In genomic region chr11:68256331-68256741, GRCh38 we compare ENCODE assay signal across 1 cellular context.
TF ChIP-seq lines count a peak whose summit lies in the region.

No MANE protein-coding gene starts in this region.

TF ChIP-seq in H1, 55 proteins besides CTCF, POLR2A, EP300 and RAD21:
- TF ChIP-seq CEBPB (IDR thresholded peaks at IDR 0.05; ENCODE audit: low read depth, low read length): no peak
- no peak for TF ChIP-seq TCF12 (IDR thresholded peaks at IDR 0.05; ENCODE audit: low read depth, low read length)
- TF ChIP-seq TEAD4 (IDR thresholded peaks at IDR 0.05; ENCODE audit: low read depth, low read length): peak; percentile 43; the same call in 1 of the 2 replicates
